Comparison of ENCODE assay signal across 8 cellular contexts in genomic region chr12:52903855-52904508, GRCh38. TPM values are rescaled to one million over a fixed set of nuclear protein-coding genes. Genes with fewer than 3 reads are reported as not detected.
DNase-seq lines count a peak whose midpoint lies in the region; ATAC-seq and TF ChIP-seq lines count a peak whose summit lies in the region.

No MANE protein-coding gene starts in this region.

- no peak for TF ChIP-seq POLR2A in heart left ventricle (IDR thresholded peaks at IDR 0.05)

- H3K36me3 ChIP-seq in heart left ventricle (peaks cover 0 to 15% (median 0%) of the 10 kb centered on the region in 9 donors), psoas muscle (ENCODE audit: insufficient read depth in 1 of 2, low read depth in 1 of 2) (no peaks in the 10 kb centered on the region)

- POLR2A ChIA-PET in AG04450 (lab: Yijun Ruan, JAX) = no interaction called here

- H3K27ac ChIP-seq in AG04450 (ENCODE audit: low read depth, low read length) (no peak overlapping the region), heart left ventricle (peak overlapping the region in 10 of 12 donors; percentile 39 to 82 (median 72)), psoas muscle (no peak overlapping the region)

- 14 to 40% (median 23%) methylated on average over 16 to 31 of the region's 31 CpGs for WGBS in heart left ventricle, 4 donors
- WGBS in psoas muscle, 3 donors = 24 to 44% (median 32%) methylated on average over 21 to 31 of the region's 31 CpGs

- no peaks in the 10 kb centered on the region for H3K36me3 Mint-ChIP-seq in activated T-cell treated with anti-CD3 and anti-CD28 coated beads, Interleukin-2, amount 50 U/mL, for 24 hours (ENCODE audit: low read depth)

- peak overlapping the region; percentile 73 for H3K27ac Mint-ChIP-seq in activated T-cell treated with anti-CD3 and anti-CD28 coated beads, Interleukin-2, amount 50 U/mL, for 24 hours

- ATAC-seq in GM19351 (IDR thresholded peaks at IDR 0.05; ENCODE audit: unreplicated experiment) = peak; percentile 48
- peak; percentile 32 to 78 (median 64) for ATAC-seq in heart left ventricle
- peak in 2 of 4 donors; percentile 34 to 41 for ATAC-seq in psoas muscle

- no peaks in the 10 kb centered on the region for H3K9me3 Mint-ChIP-seq in activated T-cell treated with anti-CD3 and anti-CD28 coated beads, Interleukin-2, amount 50 U/mL, for 24 hours

- H3K4me1 Mint-ChIP-seq in activated T-cell treated with anti-CD3 and anti-CD28 coated beads, Interleukin-2, amount 50 U/mL, for 24 hours (ENCODE audit: low read depth) = peaks cover 9% of the 10 kb centered on the region

- CTCF ChIA-PET in AG04450 (lab: Charles Lee) = interaction anchor here (0.5 to 2.3 kb wide), 5 partner anchors 19 to 321 kb away, joined by 3 to 8 read pairs (median 3); no protein-coding TSS in a partner anchor

- no peak for DNase-seq in AG04450 (ENCODE audit: low read depth, low spot score)
- peak; percentile 89 for DNase-seq in NCI-H146 (lab: John Stamatoyannopoulos, UW)
- peak; percentile 37 for DNase-seq in activated T-cell treated with anti-CD3 and anti-CD28 coated beads, Interleukin-2, amount 50 U/mL, for 24 hours
- DNase-seq in heart left ventricle = peak in 4 of 5 donors; percentile 30 to 71 (median 42)
- peak in 1 of 2 donors; percentile 30 for DNase-seq in psoas muscle
- DNase-seq in hippocampal formation (lab: John Stamatoyannopoulos, UW) = no peak
- no peak for DNase-seq in SKM-1 (lab: John Stamatoyannopoulos, UW; ENCODE audit: unreplicated experiment)

- no peak for TF ChIP-seq CTCF in AG04450 (IDR thresholded peaks at IDR 0.05; ENCODE audit: low read depth, low read length)
- no peak for TF ChIP-seq CTCF in heart left ventricle (IDR thresholded peaks at IDR 0.05)
- TF ChIP-seq CTCF in psoas muscle (IDR thresholded peaks at IDR 0.05) = no peak

- H3K4me3 ChIP-seq in AG04450 (ENCODE audit: low read depth, low read length) (peak overlapping the region; percentile 45; the same call in 1 of the 2 replicates), heart left ventricle (peak overlapping the region; percentile 17 to 69 (median 54)), psoas muscle (peak overlapping the region; percentile 28)

- no peaks in the 10 kb centered on the region for H3K27me3 Mint-ChIP-seq in activated T-cell treated with anti-CD3 and anti-CD28 coated beads, Interleukin-2, amount 50 U/mL, for 24 hours

- H3K4me1 ChIP-seq in heart left ventricle (peaks cover 0 to 20% (median 2%) of the 10 kb centered on the region in 12 donors), psoas muscle (no peaks in the 10 kb centered on the region)

- no peaks in the 10 kb centered on the region for H3K27me3 ChIP-seq in AG04450 (ENCODE audit: control insufficient read depth, insufficient read depth, low read length)
- peaks cover 0 to 3% (median 0%) of the 10 kb centered on the region in 9 donors for H3K27me3 ChIP-seq in heart left ventricle
- peaks cover 0 to 21% (median 14%) of the 10 kb centered on the region in 3 donors for H3K27me3 ChIP-seq in psoas muscle (ENCODE audit: insufficient read depth in 3 of 3, low read length in 2 of 3)

- H3K4me3 Mint-ChIP-seq in activated T-cell treated with anti-CD3 and anti-CD28 coated beads, Interleukin-2, amount 50 U/mL, for 24 hours = peak overlapping the region; percentile 52

- H3K9me3 ChIP-seq in AG04450 (ENCODE audit: control insufficient read depth, insufficient read depth, low read length) = no peaks in the 10 kb centered on the region; the same call in 1 of the 2 replicates
- no peaks in the 10 kb centered on the region for H3K9me3 ChIP-seq in heart left ventricle
- H3K9me3 ChIP-seq in psoas muscle = no peaks in the 10 kb centered on the region

- intact Hi-C loops in heart left ventricle (cut with DNase I) = loop anchor here in 1 of 10 donors (5.0 kb wide), 1 partner anchor 73 kb away; no protein-coding TSS in a partner anchor
- intact Hi-C loops in psoas muscle (cut with DNase I) = no loop called here

RNA-seq across cellular contexts. Expression of gene KRT8, which starts 0.9 kb away (rescaled TPM):
- polyA plus RNA-seq in AG04450 (2011; rRNA removed) = 18.2 and 22.1 TPM in 2 replicates
- polyA minus RNA-seq in AG04450 (2011; rRNA and poly(A)+ RNA removed) = 13.1 and 17.7 TPM in 2 replicates
- 100 to 1,000 TPM in 6 of 9 donors, 10 to 100 TPM in 3; 79.9 to 210 (median 110) TPM for total RNA-seq in heart left ventricle
- 100 to 1,000 TPM; 139 to 227 TPM for polyA plus RNA-seq in heart left ventricle
- total RNA-seq in psoas muscle = 1 to 10 TPM in 1 of 4 donors, under 1 TPM in 3; 0.54 to 1.3 (median 0.75) TPM
- polyA plus RNA-seq in psoas muscle = 1 to 10 TPM in 2 of 3 donors, under 1 TPM in 1; 0.59 to 1.2 (median 1.2) TPM

RNA-seq across cellular contexts. Expression of gene KRT18, which starts 44.9 kb away (rescaled TPM):
- 71.6 and 85.6 TPM in 2 replicates for polyA plus RNA-seq in AG04450 (2011; rRNA removed)
- polyA minus RNA-seq in AG04450 (2011; rRNA and poly(A)+ RNA removed) = 75.0 and 87.0 TPM in 2 replicates
- total RNA-seq in heart left ventricle = 10 to 100 TPM in 3 of 9 donors, 1 to 10 TPM in 6; 3.4 to 88.2 (median 6.9) TPM
- polyA plus RNA-seq in heart left ventricle = 1 to 10 TPM; 6.1 to 8.7 TPM
- 1 to 10 TPM in 3 of 4 donors, under 1 TPM in 1; 0.99 to 1.7 (median 1.4) TPM for total RNA-seq in psoas muscle
- 1 to 10 TPM in 2 of 3 donors, under 1 TPM in 1; 0.39 to 1.6 (median 1.3) TPM for polyA plus RNA-seq in psoas muscle

RNA-seq across cellular contexts. Expression of gene KRT78, which starts 55.2 kb away (rescaled TPM):
- not detected in 2 replicates for polyA plus RNA-seq in AG04450 (2011; rRNA removed)
- polyA minus RNA-seq in AG04450 (2011; rRNA and poly(A)+ RNA removed) = not detected in 2 replicates
- total RNA-seq in heart left ventricle = not detected
- polyA plus RNA-seq in heart left ventricle = under 1 TPM in 1 of 2 donors, not detected in 1; 0.14 TPM
- not detected for total RNA-seq in psoas muscle
- polyA plus RNA-seq in psoas muscle = under 1 TPM in 1 of 3 donors, not detected in 2; 0.04 TPM

Comparison
In these comparisons a context has a peak if more than half of its experiments do, and no peak if none do; other contexts are left out.
1. DNase-seq: peak in NCI-H146 (single experiment), activated T-cell treated with anti-CD3 and anti-CD28 coated beads, Interleukin-2, amount 50 U/mL, for 24 hours (single experiment) and heart left ventricle (4 of 5); none in AG04450 (single experiment), hippocampal formation (0 of 2) and SKM-1 (single experiment).
2. H3K27ac ChIP-seq: peak in heart left ventricle (10 of 12); none in AG04450 (single experiment) and psoas muscle (single experiment).
3. Peak in every context shown above with its lines, with median percentiles within 50 percentile points of each other: H3K4me3 ChIP-seq.